18 cellular contexts compared by ENCODE assay signal in the genomic region with DNA sequence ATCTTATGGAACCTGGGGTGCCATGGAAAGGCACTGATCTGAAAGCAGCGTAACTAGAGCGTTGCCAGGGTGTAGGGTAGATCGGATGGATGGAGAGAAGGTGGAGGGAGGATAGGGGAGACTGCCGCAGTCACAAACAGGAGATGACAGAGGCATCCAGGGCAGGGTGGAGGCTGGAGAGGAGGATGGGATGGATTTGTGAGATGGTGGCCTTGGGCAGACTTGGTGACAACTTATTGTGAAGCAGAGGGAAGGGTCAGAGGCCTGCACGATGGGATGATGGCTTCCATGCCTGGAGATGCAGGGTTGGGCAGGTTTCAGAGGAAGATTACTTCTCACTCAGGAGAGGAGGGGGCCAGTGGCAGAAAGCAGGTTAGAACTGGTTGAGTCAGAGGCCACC. TPM values are rescaled to one million over a fixed set of nuclear protein-coding genes. Genes with fewer than 3 reads are reported as not detected.
DNase-seq lines count a peak whose midpoint lies in the region; ATAC-seq and TF ChIP-seq lines count a peak whose summit lies in the region.
"Had no signal": no experiment of that assay in that cellular context is flagged by ENCODE, and none has a peak within 500 bp of the region (broad histone marks: within the 10 kb centered on the region; RNA-seq: fewer than 3 reads in every experiment).

No MANE protein-coding gene starts in this region.

- H3K27ac Mint-ChIP-seq in CD14-positive monocyte (peak overlapping the region; percentile 95 to 98 (median 98)), nephron (peak overlapping the region in 2 of 3 experiments; percentile 8 to 88)

- peaks cover 0 to 3% (median 0%) of the 10 kb centered on the region in 3 donors for H3K27me3 Mint-ChIP-seq in CD14-positive monocyte (ENCODE audit: low read depth in 3 of 3)
- peaks cover 38% of the 10 kb centered on the region for H3K27me3 Mint-ChIP-seq in nephron (ENCODE audit: low read depth)

- H3K9me3 Mint-ChIP-seq in CD14-positive monocyte = no peaks in the 10 kb centered on the region
- H3K9me3 Mint-ChIP-seq in nephron = no peaks in the 10 kb centered on the region

- no peaks in the 10 kb centered on the region for H3K4me1 ChIP-seq in HEK293 (ENCODE audit: control insufficient read depth, insufficient read depth, low read length)
- H3K4me1 ChIP-seq in effector memory CD4-positive, alpha-beta T cell (ENCODE audit: control insufficient read depth, insufficient read depth, low read length, poor library complexity, severe bottlenecking) = peaks cover 73% of the 10 kb centered on the region
- peaks cover 5% of the 10 kb centered on the region for H3K4me1 ChIP-seq in prostate gland (replicated peaks)

- H3K4me1 Mint-ChIP-seq in CD14-positive monocyte (peaks cover 77% of the 10 kb centered on the region), nephron (peaks cover 68% of the 10 kb centered on the region)

- H3K36me3 Mint-ChIP-seq in CD14-positive monocyte (peaks cover 27 to 48% of the 10 kb centered on the region in 2 donors), nephron (ENCODE audit: low read depth) (no peaks in the 10 kb centered on the region)

- H3K9me3 ChIP-seq in HEK293 (ENCODE audit: control insufficient read depth, insufficient read depth, low read depth, low read length) = no peaks in the 10 kb centered on the region
- no peaks in the 10 kb centered on the region for H3K9me3 ChIP-seq in effector memory CD4-positive, alpha-beta T cell (ENCODE audit: control insufficient read depth, low read length)
- H3K9me3 ChIP-seq in prostate gland = no peaks in the 10 kb centered on the region
- H3K9me3 ChIP-seq: right lobe of liver had no signal

- no peak for TF ChIP-seq CTCF in CD14-positive monocyte (IDR thresholded peaks at IDR 0.05)
- no peak for TF ChIP-seq CTCF in HEK293 (tag by site-specific recombination; IDR thresholded peaks at IDR 0.05)
- TF ChIP-seq CTCF in nephron (IDR thresholded peaks at IDR 0.05; ENCODE audit: unreplicated experiment in 3 of 3) = no peak
- TF ChIP-seq CTCF in prostate gland (IDR thresholded peaks at IDR 0.05) = no peak

- H3K36me3 ChIP-seq in HEK293 (ENCODE audit: control insufficient read depth in 2 of 2, insufficient read depth in 1 of 2, low read length in 2 of 2) (no peaks in the 10 kb centered on the region), prostate gland (no peaks in the 10 kb centered on the region)
- H3K36me3 ChIP-seq in effector memory CD4-positive, alpha-beta T cell (ENCODE audit: control insufficient read depth, insufficient read depth, low read length) = no peaks in the 10 kb centered on the region
- H3K36me3 ChIP-seq: right lobe of liver had no signal

- no peak for ATAC-seq in GM21381 (IDR thresholded peaks at IDR 0.05; ENCODE audit: unreplicated experiment)
- ATAC-seq: K562, right lobe of liver had no signal

- no peak for DNase-seq in CD14-positive monocyte (ENCODE audit: low spot score)
- no peak for DNase-seq in effector memory CD4-positive, alpha-beta T cell
- DNase-seq in prostate gland (ENCODE audit: low spot score) = no peak
- DNase-seq in NAMALWA (ENCODE audit: low spot score) = no peak
- DNase-seq in activated CD4-positive, CD25-positive, alpha-beta regulatory T cell (lab: John Stamatoyannopoulos, UW) = no peak
- DNase-seq: activated gamma-delta T cell treated with Interleukin-2 at 50 U/mL for 16 hours, DMS 273 treated with DMSO at 0.1 percent for 48 hours, GDM1, H9, hippocampal formation, NCI-H524 treated with DMSO at 0.1 percent for 48 hours, right lobe of liver, SHP77 had no signal

- no peak overlapping the region for H3K4me3 ChIP-seq in HEK293 (ENCODE audit: low read depth, low read length)
- H3K4me3 ChIP-seq in effector memory CD4-positive, alpha-beta T cell (ENCODE audit: insufficient read depth, low read depth, low read length, poor library complexity, severe bottlenecking) = no peak overlapping the region
- no peak overlapping the region for H3K4me3 ChIP-seq in prostate gland
- H3K4me3 ChIP-seq: K562, right lobe of liver had no signal

- POLR2A ChIA-PET in HEK293 (lab: Yijun Ruan, JAX) = interaction anchor here (0.6 to 2.2 kb wide), 2 partner anchors 10 to 14 kb away, joined by 5 read pairs; no protein-coding TSS in a partner anchor

- intact Hi-C loops in CD14-positive monocyte (cut with micrococcal nuclease) (loop anchor here (5.0 kb wide), 1 partner anchor 37 kb away; no protein-coding TSS in a partner anchor), prostate gland (cut with DNase I) (no loop called here)

- CTCF ChIA-PET in HEK293 (lab: Yijun Ruan, JAX) = interaction anchor here (7.0 kb wide), 1 partner anchor 26 kb away, joined by 55 read pairs; no protein-coding TSS in a partner anchor

- 92% methylated on average over 5 of the region's 5 CpGs for WGBS in prostate gland

- no peak overlapping the region for H3K27ac ChIP-seq in HEK293 (ENCODE audit: extremely low read depth, low read depth, low read length)
- peak overlapping the region; percentile 21 for H3K27ac ChIP-seq in effector memory CD4-positive, alpha-beta T cell (ENCODE audit: insufficient read depth, low read length, poor library complexity, severe bottlenecking)
- no peak overlapping the region for H3K27ac ChIP-seq in prostate gland
- H3K27ac ChIP-seq: right lobe of liver had no signal

- no peaks in the 10 kb centered on the region for H3K27me3 ChIP-seq in effector memory CD4-positive, alpha-beta T cell (replicated peaks; ENCODE audit: control insufficient read depth, insufficient read depth, low read length, poor library complexity, severe bottlenecking)
- H3K27me3 ChIP-seq in prostate gland (replicated peaks; ENCODE audit: insufficient read depth) = no peaks in the 10 kb centered on the region

- TF ChIP-seq POLR2A in prostate gland (IDR thresholded peaks at IDR 0.05) = no peak

- H3K4me3 Mint-ChIP-seq in CD14-positive monocyte (peak overlapping the region; percentile 100), nephron (peak overlapping the region; percentile 8 to 96 (median 95))

TF ChIP-seq in HEK293, 187 proteins besides CTCF, POLR2A, EP300 and RAD21:
- TF ChIP-seq ZNF266 (tag by site-specific recombination; IDR thresholded peaks at IDR 0.05; ENCODE audit: low read depth) (no peak), ZNF530 (tag by site-specific recombination; IDR thresholded peaks at IDR 0.05; ENCODE audit: low read depth) (no peak), ZBTB17 (tag by site-specific recombination; IDR thresholded peaks at IDR 0.05) (0 out of 2 replicates have a peak, but pooled peaks have one; percentile 34), PRDM1 (tag by site-specific recombination; IDR thresholded peaks at IDR 0.05) (no peak), ZNF366 (tag by site-specific recombination; conservative IDR thresholded peaks at IDR 0.05) (0 out of 2 replicates have a peak, but pooled peaks have one; percentile 37)
TF ChIP-seq in HEK293: peak in this region for 2.

RNA-seq across cellular contexts. Expression of a gene that starts 2.4 kb away (rescaled TPM):
- 100 to 1,000 TPM; 520 to 528 TPM for polyA plus RNA-seq in CD14-positive monocyte
- 10 to 100 TPM; 21.6 to 36.5 TPM for total RNA-seq in prostate gland

RNA-seq across cellular contexts. Expression of a gene that starts 30.3 kb away (rescaled TPM):
- polyA plus RNA-seq in CD14-positive monocyte = under 1 TPM; 0.11 to 0.35 TPM
- 1 to 10 TPM in 1 of 2 donors, under 1 TPM in 1; 0.18 to 3.0 TPM for total RNA-seq in prostate gland
- total RNA-seq: H9, K562, kidney epithelial cell, right lobe of liver had no signal
- polyA plus RNA-seq: K562 had no signal

RNA-seq across cellular contexts. Expression of a gene that starts 51.8 kb away (rescaled TPM):
- 100 to 1,000 TPM; 225 to 262 TPM for polyA plus RNA-seq in CD14-positive monocyte
- 100 to 1,000 TPM; 210 to 259 TPM for total RNA-seq in prostate gland
